ENCODE assay signal across 8 cellular contexts in the genomic region with DNA sequence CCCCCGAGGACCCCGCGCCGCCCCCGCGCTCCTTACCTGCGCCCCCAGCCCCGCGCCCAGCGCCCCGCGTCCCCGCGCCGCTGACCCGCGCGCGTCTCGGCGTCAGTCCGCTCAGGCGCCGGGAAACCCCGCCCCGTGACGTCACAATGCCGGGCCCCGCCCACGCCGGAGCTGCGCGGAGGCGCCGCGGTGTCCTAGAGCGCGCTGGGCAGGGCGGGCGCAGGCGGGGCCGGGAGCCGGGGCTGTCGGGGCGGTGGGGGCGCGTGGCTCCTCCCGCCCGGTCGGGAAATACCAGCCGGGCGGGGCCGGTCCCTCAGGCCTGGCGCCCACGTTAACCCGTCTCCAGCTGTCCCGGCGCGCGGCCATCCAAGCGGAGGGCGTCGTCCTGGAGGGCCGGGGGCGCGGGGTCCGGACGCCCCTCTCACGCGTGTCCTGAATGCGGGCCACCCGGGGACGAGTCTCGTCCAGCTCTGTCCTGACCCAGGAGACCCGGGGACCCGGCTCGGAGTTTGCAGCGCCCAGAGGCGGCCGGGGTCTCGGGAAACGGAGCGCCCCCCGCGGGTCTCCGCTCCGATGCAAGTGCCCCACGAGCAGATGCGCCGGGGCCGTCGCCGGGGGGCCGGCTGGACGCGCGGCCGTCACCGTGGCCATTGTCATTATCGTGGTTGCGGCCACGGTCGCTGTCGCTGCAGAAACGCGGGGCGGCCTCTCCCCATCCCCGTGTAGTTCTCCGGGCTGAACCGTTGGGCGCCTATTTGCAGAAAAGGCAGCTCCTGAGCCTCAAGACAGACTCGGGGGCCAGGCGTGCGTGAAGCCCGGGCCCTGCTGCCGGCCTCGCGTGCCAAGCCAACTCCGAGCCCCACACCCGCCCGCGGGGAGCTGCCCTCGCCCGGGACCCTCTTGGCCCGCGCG. TPM values are rescaled to one million over a fixed set of nuclear protein-coding genes. Genes with fewer than 3 reads are reported as not detected.
DNase-seq lines count a peak whose midpoint lies in the region; ATAC-seq and TF ChIP-seq lines count a peak whose summit lies in the region.

A gene (minus strand): TSS at position 109 of the 912 bp plus-strand sequence. CDS start 727 bp downstream, outside the sequence.

- no peaks in the 10 kb centered on the region for H3K9me3 ChIP-seq in OCI-LY7 (ENCODE audit: low read length)
- no peaks in the 10 kb centered on the region for H3K9me3 ChIP-seq in mucosa of stomach (ENCODE audit: control insufficient read depth, low read length)

- peak; percentile 26 for TF ChIP-seq POLR2A in erythroblast (IDR thresholded peaks at IDR 0.05; ENCODE audit: low read length)

- BruUV-seq in OCI-LY7 (replicated peaks; lab: Mats Ljungman, UMichigan), result no TSS peak

- H3K4me3 Mint-ChIP-seq in CD14-positive monocyte, result peak within 1 kb of the TSS; percentile 87 to 91

- ATAC-seq in GM19372 (IDR thresholded peaks at IDR 0.05; ENCODE audit: low read depth, unreplicated experiment) (peak; percentile 77), HG03565 (IDR thresholded peaks at IDR 0.05; ENCODE audit: unreplicated experiment) (peak; percentile 56)

- H3K4me3 ChIP-seq in OCI-LY7 (ENCODE audit: low read depth, low read length, poor library complexity, severe bottlenecking) (peak within 1 kb of the TSS; percentile 77), mucosa of stomach (ENCODE audit: low read length) (peak within 1 kb of the TSS; percentile 41)

- DNase-seq in CD14-positive monocyte (ENCODE audit: low spot score), result peak; percentile 89
- peak; percentile 72 for DNase-seq in OCI-LY7 (ENCODE audit: low spot score)
- DNase-seq in activated T-cell treated with anti-CD3 and anti-CD28 coated beads for 4 hours, result peak; percentile 94
- DNase-seq in erythroblast (lab: John Stamatoyannopoulos, UW), result peak; percentile 95 to 98
- peak; percentile 96 to 97 for DNase-seq in stimulated activated CD8-positive, alpha-beta memory T cell treated with anti-CD3 and anti-CD28 coated beads, Interleukin-7, amount 100 ng/mL, for 1 hour (ENCODE audit: low read depth in 2 of 2)

- intact Hi-C loops in CD14-positive monocyte (cut with micrococcal nuclease) (loop anchor here (5.0 to 10.0 kb wide), 4 partner anchors 36 to 157 kb away; a partner anchor contains a TSS), OCI-LY7 (cut with micrococcal nuclease; ENCODE audit: unreplicated experiment) (no loop called here)

- no peaks in the 10 kb centered on the region for H3K27me3 ChIP-seq in mucosa of stomach (ENCODE audit: control insufficient read depth, insufficient read depth, low read length)

- H3K27me3 Mint-ChIP-seq in CD14-positive monocyte (ENCODE audit: low read depth in 3 of 3), result peaks cover 4 to 14% (median 8%) of the 10 kb centered on the region in 3 donors

- peak within 1 kb of the TSS; percentile 58 for H3K9ac ChIP-seq in mucosa of stomach (ENCODE audit: low read length)

- TF ChIP-seq CTCF in CD14-positive monocyte (IDR thresholded peaks at IDR 0.05), result no peak
- 0 out of 2 replicates have a peak, but pooled peaks have one; percentile 23 for TF ChIP-seq CTCF in OCI-LY7 (conservative IDR thresholded peaks at IDR 0.05; ENCODE audit: low read length)

- CTCF ChIA-PET in OCI-LY7 (lab: Charles Lee; ENCODE audit: unreplicated experiment), result interaction anchor here (0.6 kb wide), 1 partner anchor 1236 kb away, joined by 3 read pairs; no protein-coding TSS in a partner anchor

- POLR2A ChIA-PET in OCI-LY7 (lab: Charles Lee), result interaction anchor here (0.6 kb wide), 2 partner anchors 89 to 431 kb away, joined by 3 read pairs; no protein-coding TSS in a partner anchor

- no peaks in the 10 kb centered on the region for H3K9me2 ChIP-seq in OCI-LY7 (ENCODE audit: insufficient read depth, low read length)

- H3K4me1 ChIP-seq in OCI-LY7 (ENCODE audit: insufficient read depth, low read length, poor library complexity, severe bottlenecking) (peaks cover 20% of the 10 kb centered on the region), mucosa of stomach (ENCODE audit: control insufficient read depth, insufficient read depth, low read length) (peaks cover 5% of the 10 kb centered on the region)

- peaks cover 39% of the 10 kb centered on the region for H3K4me1 Mint-ChIP-seq in CD14-positive monocyte

- H3K79me2 ChIP-seq in OCI-LY7 (ENCODE audit: insufficient read depth, low read depth, low read length), result no peaks in the 10 kb centered on the region

- peaks cover 5% of the 10 kb centered on the region; the same call in 1 of the 2 replicates for H4K20me1 ChIP-seq in OCI-LY7 (ENCODE audit: insufficient read depth, low read length)

- H3K27ac ChIP-seq in OCI-LY7 (ENCODE audit: low read depth, low read length, poor library complexity, severe bottlenecking), result peak within 1 kb of the TSS; percentile 76

- peak within 1 kb of the TSS; percentile 85 to 94 (median 93) for H3K27ac Mint-ChIP-seq in CD14-positive monocyte

- peaks cover 20 to 28% of the 10 kb centered on the region in 2 donors for H3K36me3 Mint-ChIP-seq in CD14-positive monocyte

- peaks cover 0 to under 1% (median 0%) of the 10 kb centered on the region in 7 donors for H3K9me3 Mint-ChIP-seq in CD14-positive monocyte

- 0 out of 2 replicates have a peak within 1 kb of the TSS, but pooled peaks have one; percentile 50 for H2AFZ ChIP-seq in OCI-LY7 (ENCODE audit: low read length)

- peak within 1 kb of the TSS; percentile 98 for H3K4me2 ChIP-seq in OCI-LY7 (ENCODE audit: low read length)

- H3K36me3 ChIP-seq in OCI-LY7 (ENCODE audit: insufficient read depth, low read length), result peaks cover 3% of the 10 kb centered on the region; the same call in 1 of the 2 replicates
- H3K36me3 ChIP-seq in mucosa of stomach (ENCODE audit: control insufficient read depth, insufficient read depth, low read length), result no peaks in the 10 kb centered on the region

RNA-seq across cellular contexts. Expression of the gene that starts here (rescaled TPM):
- 10 to 100 TPM; 26.8 to 33.8 TPM for polyA plus RNA-seq in CD14-positive monocyte
- total RNA-seq in OCI-LY7 (2014; rRNA removed; shearing (Covaris generic)), result 14.5 and 16.5 TPM in 2 replicates
- total RNA-seq in OCI-LY7 (2022), result 15.1 and 17.9 TPM in 2 replicates

Comparison
In these comparisons a context has a peak if more than half of its experiments do, and no peak if none do; other contexts are left out.
1. Peak in every context shown above with its lines: DNase-seq, ATAC-seq, H3K4me3 ChIP-seq and H3K27ac ChIP-seq.